ENCODE assay signal across 18 cellular contexts in genomic region chr6:110812719-110813118, GRCh38. TPM values are rescaled to one million over a fixed set of nuclear protein-coding genes. Genes with fewer than 3 reads are reported as not detected.
DNase-seq lines count a peak whose midpoint lies in the region; ATAC-seq and TF ChIP-seq lines count a peak whose summit lies in the region.
"Had no signal": no experiment of that assay in that cellular context is flagged by ENCODE, and none has a peak within 500 bp of the region (broad histone marks: within the 10 kb centered on the region; RNA-seq: fewer than 3 reads in every experiment).

No MANE protein-coding gene starts in this region.

- H3K36me3 Mint-ChIP-seq in type B pancreatic cell, result peaks cover 8% of the 10 kb centered on the region
- H3K36me3 Mint-ChIP-seq in activated CD8-positive, alpha-beta T cell treated with anti-CD3 and anti-CD28 coated beads, Interleukin-2, amount 10 ng/mL, durations not matched to agents 7 days and 5 days (ENCODE audit: low read depth), result peaks cover 9% of the 10 kb centered on the region

- BruUV-seq in OCI-LY7 (replicated peaks; lab: Mats Ljungman, UMichigan), result no TSS peak

- H3K36me3 ChIP-seq in HEK293 (ENCODE audit: control insufficient read depth in 2 of 2, insufficient read depth in 1 of 2, low read length in 2 of 2) (no peaks in the 10 kb centered on the region), OCI-LY7 (ENCODE audit: insufficient read depth, low read length) (peaks cover 16% of the 10 kb centered on the region)
- H3K36me3 ChIP-seq: BE2C had no signal

- no peak overlapping the region for H3K27ac ChIP-seq in HEK293 (ENCODE audit: extremely low read depth, low read depth, low read length)
- H3K27ac ChIP-seq in OCI-LY7 (ENCODE audit: low read depth, low read length, poor library complexity, severe bottlenecking), result peak overlapping the region; percentile 87
- peak overlapping the region in 13 of 59 donors; percentile 0 to 99 (median 91) for H3K27ac ChIP-seq in dorsolateral prefrontal cortex
- H3K27ac ChIP-seq: HL-60, SJSA1 had no signal

- H3K4me3 Mint-ChIP-seq in type B pancreatic cell, result peak overlapping the region; percentile 20
- H3K4me3 Mint-ChIP-seq in activated CD8-positive, alpha-beta T cell treated with anti-CD3 and anti-CD28 coated beads, Interleukin-2, amount 10 ng/mL, durations not matched to agents 7 days and 5 days, result no peak overlapping the region

- peak overlapping the region; percentile 83 for H3K4me2 ChIP-seq in OCI-LY7 (ENCODE audit: low read length)

- H3K27me3 Mint-ChIP-seq in type B pancreatic cell, result no peaks in the 10 kb centered on the region
- H3K27me3 Mint-ChIP-seq in activated CD8-positive, alpha-beta T cell treated with anti-CD3 and anti-CD28 coated beads, Interleukin-2, amount 10 ng/mL, durations not matched to agents 7 days and 5 days (ENCODE audit: low read depth), result no peaks in the 10 kb centered on the region
- H3K27me3 Mint-ChIP-seq: T-cell had no signal

- H3K9me3 Mint-ChIP-seq in type B pancreatic cell, result peaks cover 7% of the 10 kb centered on the region
- H3K9me3 Mint-ChIP-seq in activated CD8-positive, alpha-beta T cell treated with anti-CD3 and anti-CD28 coated beads, Interleukin-2, amount 10 ng/mL, durations not matched to agents 7 days and 5 days (ENCODE audit: insufficient read depth), result no peaks in the 10 kb centered on the region

- CTCF ChIA-PET in HEK293 (lab: Yijun Ruan, JAX) (interaction anchor here (0.7 to 1.3 kb wide), 4 partner anchors 46 to 130 kb away, joined by 3 to 6 read pairs (median 4); partner anchors contain the start of gene AMD1), OCI-LY7 (lab: Charles Lee; ENCODE audit: unreplicated experiment) (no interaction called here)
- CTCF ChIA-PET in activated CD8-positive, alpha-beta T cell treated with anti-CD3 and anti-CD28 coated beads, Interleukin-2, amount 10 ng/mL, durations not matched to agents 7 days and 5 days (lab: Charles Lee), result interaction anchor here (0.7 to 4.7 kb wide), 3 partner anchors 65 to 1475 kb away, joined by 3 to 82 read pairs (median 17); no protein-coding TSS in a partner anchor

- no peaks in the 10 kb centered on the region for H3K27me3 ChIP-seq in dorsolateral prefrontal cortex
- H3K27me3 ChIP-seq: BE2C, SJSA1 had no signal

- H2AFZ ChIP-seq in OCI-LY7 (ENCODE audit: low read length), result no peak overlapping the region

- intact Hi-C loops in OCI-LY7 (cut with micrococcal nuclease; ENCODE audit: unreplicated experiment), result loop anchor here (10.0 kb wide), 2 partner anchors 172 to 672 kb away; partner anchors contain the start of genes REV3L and RPF2
- intact Hi-C loops in dorsolateral prefrontal cortex (cut with DNase I), result no loop called here

- no peak for ATAC-seq in HG03469 (IDR thresholded peaks at IDR 0.05; ENCODE audit: unreplicated experiment)
- ATAC-seq in activated CD8-positive, alpha-beta T cell treated with anti-CD3 and anti-CD28 coated beads, Interleukin-2, amount 10 ng/mL, durations not matched to agents 7 days and 5 days, result no peak
- ATAC-seq: HCT116, T-cell had no signal

- no peak overlapping the region for H3K27ac Mint-ChIP-seq in type B pancreatic cell
- H3K27ac Mint-ChIP-seq in activated CD8-positive, alpha-beta T cell treated with anti-CD3 and anti-CD28 coated beads, Interleukin-2, amount 10 ng/mL, durations not matched to agents 7 days and 5 days, result no peak overlapping the region
- H3K27ac Mint-ChIP-seq: T-cell had no signal

- H3K9me2 ChIP-seq in OCI-LY7 (ENCODE audit: insufficient read depth, low read length), result no peaks in the 10 kb centered on the region

- peaks cover 20% of the 10 kb centered on the region for H3K4me1 Mint-ChIP-seq in type B pancreatic cell (ENCODE audit: unreplicated experiment)
- peaks cover 26% of the 10 kb centered on the region for H3K4me1 Mint-ChIP-seq in activated CD8-positive, alpha-beta T cell treated with anti-CD3 and anti-CD28 coated beads, Interleukin-2, amount 10 ng/mL, durations not matched to agents 7 days and 5 days (ENCODE audit: low read depth)

- DNase-seq in OCI-LY7 (ENCODE audit: low spot score) (no peak), dorsolateral prefrontal cortex (no peak), type B pancreatic cell (ENCODE audit: extremely low spot score, unreplicated experiment) (no peak), HuH-7 (ENCODE audit: low spot score) (no peak)
- DNase-seq in activated CD8-positive, alpha-beta T cell treated with anti-CD3 and anti-CD28 coated beads, Interleukin-2, amount 10 ng/mL, durations not matched to agents 7 days and 5 days, result no peak
- DNase-seq: BE2C, DMS 273 treated with DMSO at 0.1 percent for 48 hours, EL, NCI-H1930, NCI-H2171, NCI-H446 treated with DMSO at 0.1 percent for 48 hours, NCI-H748 treated with DMSO at 0.1 percent for 48 hours, T-cell had no signal

- POLR2A ChIA-PET in HEK293 (lab: Yijun Ruan, JAX) (interaction anchor here (0.6 to 4.6 kb wide), 3 partner anchors 63 to 177 kb away, joined by 3 to 339 read pairs (median 5); partner anchors contain the start of gene AMD1), OCI-LY7 (lab: Charles Lee) (interaction anchor here (0.6 to 4.9 kb wide), 5 partner anchors 61 to 765 kb away, joined by 4 to 69 read pairs (median 7); partner anchors contain the start of genes AMD1 and WASF1)
- POLR2A ChIA-PET in activated CD8-positive, alpha-beta T cell treated with anti-CD3 and anti-CD28 coated beads, Interleukin-2, amount 10 ng/mL, durations not matched to agents 7 days and 5 days (lab: Charles Lee), result interaction anchor here (4.0 to 10.5 kb wide), 2 partner anchors 63 to 145 kb away, joined by 28 to 441 read pairs; partner anchors contain the start of genes AMD1 and GTF3C6

- peaks cover 13% of the 10 kb centered on the region; the same call in 1 of the 2 replicates for H4K20me1 ChIP-seq in OCI-LY7 (ENCODE audit: insufficient read depth, low read length)

- peaks cover 10% of the 10 kb centered on the region; the same call in 1 of the 2 replicates for H3K4me1 ChIP-seq in HEK293 (ENCODE audit: control insufficient read depth, insufficient read depth, low read length)
- H3K4me1 ChIP-seq in OCI-LY7 (ENCODE audit: insufficient read depth, low read length, poor library complexity, severe bottlenecking), result peaks cover 54% of the 10 kb centered on the region

- H3K4me3 ChIP-seq in HEK293 (ENCODE audit: low read depth, low read length) (no peak overlapping the region), OCI-LY7 (ENCODE audit: low read depth, low read length, poor library complexity, severe bottlenecking) (peak overlapping the region; percentile 78), dorsolateral prefrontal cortex (peak overlapping the region in 47 of 59 donors; percentile 13 to 100 (median 94))
- H3K4me3 ChIP-seq: SJSA1 had no signal

- H3K79me2 ChIP-seq in OCI-LY7 (ENCODE audit: insufficient read depth, low read depth, low read length), result peaks cover 80% of the 10 kb centered on the region

- TF ChIP-seq CTCF in HEK293 (tag by site-specific recombination; IDR thresholded peaks at IDR 0.05), result no peak
- TF ChIP-seq CTCF in OCI-LY7 (conservative IDR thresholded peaks at IDR 0.05; ENCODE audit: low read length), result no peak
- no peak for TF ChIP-seq CTCF in dorsolateral prefrontal cortex (IDR thresholded peaks at IDR 0.05 in 54 of 56, conservative IDR thresholded peaks at IDR 0.05 in 2 of 56; ENCODE audit: low read depth in 1 of 56, partially characterized antibody in 56 of 56)
- TF ChIP-seq CTCF in type B pancreatic cell (conservative IDR thresholded peaks at IDR 0.05), result no peak

- H3K9me3 ChIP-seq in HEK293 (ENCODE audit: control insufficient read depth, insufficient read depth, low read depth, low read length), result no peaks in the 10 kb centered on the region
- H3K9me3 ChIP-seq in OCI-LY7 (ENCODE audit: low read length), result peaks cover 12% of the 10 kb centered on the region; the same call in 1 of the 2 replicates
- H3K9me3 ChIP-seq: BE2C had no signal

TF ChIP-seq in HEK293, 187 proteins besides CTCF, POLR2A, EP300 and RAD21 (continues in another document):
- TF ChIP-seq ZNF449 (tag by site-specific recombination; IDR thresholded peaks at IDR 0.05) (no peak), INSM2 (tag by site-specific recombination; IDR thresholded peaks at IDR 0.05) (no peak), EGR2 (tag by site-specific recombination; IDR thresholded peaks at IDR 0.05; ENCODE audit: low read depth) (peak; percentile 54; the same call in 1 of the 2 replicates), ZNF629 (tag by site-specific recombination; IDR thresholded peaks at IDR 0.05) (no peak), ZNF664 (tag by site-specific recombination; IDR thresholded peaks at IDR 0.05) (0 out of 2 replicates have a peak, but pooled peaks have one; percentile 12), ZFHX2 (tag by site-specific recombination; conservative IDR thresholded peaks at IDR 0.05) (peak; percentile 58)

RNA-seq across cellular contexts. Expression of gene CDK19, which starts 2.5 kb away (rescaled TPM):
- 15.4 and 16.3 TPM in 2 replicates for total RNA-seq in OCI-LY7 (2014; rRNA removed; shearing (Covaris generic))
- total RNA-seq in OCI-LY7 (2022), result 35.6 and 40.8 TPM in 2 replicates
- 100 to 1,000 TPM in 6 of 120 experiments, 10 to 100 TPM in 114; 35.3 to 155 (median 56.4) TPM for total RNA-seq in dorsolateral prefrontal cortex
- 17.9 and 27.2 TPM in 2 replicates for total RNA-seq in type B pancreatic cell (ENCODE audit: low replicate concordance)
- total RNA-seq in activated CD8-positive, alpha-beta T cell treated with anti-CD3 and anti-CD28 coated beads, Interleukin-2, amount 10 ng/mL, durations not matched to agents 7 days and 5 days, result 10 to 100 TPM; 21.6 to 26.2 TPM
